ENCODE assay signal across 1 cellular context in the genomic region with DNA sequence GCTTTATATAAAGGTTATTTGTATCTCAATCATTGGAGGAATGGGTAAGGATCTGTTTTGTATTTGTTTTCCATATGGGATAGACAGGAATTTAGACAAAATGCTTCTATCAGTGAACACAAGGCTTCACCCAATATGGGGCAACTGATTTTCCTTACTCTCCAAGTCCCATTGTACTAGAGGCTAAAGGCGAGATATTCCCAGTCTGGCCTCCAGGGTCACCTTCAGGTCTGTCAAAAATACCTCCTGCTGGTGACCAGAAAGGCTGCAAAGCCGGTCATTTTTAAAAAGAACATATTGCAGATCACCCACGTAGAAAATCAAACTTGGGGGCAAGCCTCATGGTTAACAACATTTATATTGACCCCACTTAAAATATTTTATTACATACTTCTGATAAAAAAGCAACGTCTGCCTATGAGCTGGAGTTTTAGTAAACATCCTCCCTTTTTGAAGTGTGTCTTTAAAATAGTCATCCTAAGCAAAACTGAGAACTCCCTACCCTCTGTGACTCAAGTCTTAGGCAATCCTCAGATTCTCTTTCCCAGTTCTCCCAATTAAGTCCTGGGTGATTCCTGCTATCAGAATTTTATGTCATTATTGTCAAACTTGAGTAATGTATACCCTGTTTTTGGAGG.
TF ChIP-seq lines count a peak whose summit lies in the region.

No MANE protein-coding gene starts in this region.

TF ChIP-seq in H1, 55 proteins besides CTCF, POLR2A, EP300 and RAD21:
- TF ChIP-seq SP4 (IDR thresholded peaks at IDR 0.05; ENCODE audit: low read length) (no peak), RBBP5 (IDR thresholded peaks at IDR 0.05; ENCODE audit: borderline replicate concordance, low read depth, low read length) (no peak)
- TF ChIP-seq, protein P1, sequence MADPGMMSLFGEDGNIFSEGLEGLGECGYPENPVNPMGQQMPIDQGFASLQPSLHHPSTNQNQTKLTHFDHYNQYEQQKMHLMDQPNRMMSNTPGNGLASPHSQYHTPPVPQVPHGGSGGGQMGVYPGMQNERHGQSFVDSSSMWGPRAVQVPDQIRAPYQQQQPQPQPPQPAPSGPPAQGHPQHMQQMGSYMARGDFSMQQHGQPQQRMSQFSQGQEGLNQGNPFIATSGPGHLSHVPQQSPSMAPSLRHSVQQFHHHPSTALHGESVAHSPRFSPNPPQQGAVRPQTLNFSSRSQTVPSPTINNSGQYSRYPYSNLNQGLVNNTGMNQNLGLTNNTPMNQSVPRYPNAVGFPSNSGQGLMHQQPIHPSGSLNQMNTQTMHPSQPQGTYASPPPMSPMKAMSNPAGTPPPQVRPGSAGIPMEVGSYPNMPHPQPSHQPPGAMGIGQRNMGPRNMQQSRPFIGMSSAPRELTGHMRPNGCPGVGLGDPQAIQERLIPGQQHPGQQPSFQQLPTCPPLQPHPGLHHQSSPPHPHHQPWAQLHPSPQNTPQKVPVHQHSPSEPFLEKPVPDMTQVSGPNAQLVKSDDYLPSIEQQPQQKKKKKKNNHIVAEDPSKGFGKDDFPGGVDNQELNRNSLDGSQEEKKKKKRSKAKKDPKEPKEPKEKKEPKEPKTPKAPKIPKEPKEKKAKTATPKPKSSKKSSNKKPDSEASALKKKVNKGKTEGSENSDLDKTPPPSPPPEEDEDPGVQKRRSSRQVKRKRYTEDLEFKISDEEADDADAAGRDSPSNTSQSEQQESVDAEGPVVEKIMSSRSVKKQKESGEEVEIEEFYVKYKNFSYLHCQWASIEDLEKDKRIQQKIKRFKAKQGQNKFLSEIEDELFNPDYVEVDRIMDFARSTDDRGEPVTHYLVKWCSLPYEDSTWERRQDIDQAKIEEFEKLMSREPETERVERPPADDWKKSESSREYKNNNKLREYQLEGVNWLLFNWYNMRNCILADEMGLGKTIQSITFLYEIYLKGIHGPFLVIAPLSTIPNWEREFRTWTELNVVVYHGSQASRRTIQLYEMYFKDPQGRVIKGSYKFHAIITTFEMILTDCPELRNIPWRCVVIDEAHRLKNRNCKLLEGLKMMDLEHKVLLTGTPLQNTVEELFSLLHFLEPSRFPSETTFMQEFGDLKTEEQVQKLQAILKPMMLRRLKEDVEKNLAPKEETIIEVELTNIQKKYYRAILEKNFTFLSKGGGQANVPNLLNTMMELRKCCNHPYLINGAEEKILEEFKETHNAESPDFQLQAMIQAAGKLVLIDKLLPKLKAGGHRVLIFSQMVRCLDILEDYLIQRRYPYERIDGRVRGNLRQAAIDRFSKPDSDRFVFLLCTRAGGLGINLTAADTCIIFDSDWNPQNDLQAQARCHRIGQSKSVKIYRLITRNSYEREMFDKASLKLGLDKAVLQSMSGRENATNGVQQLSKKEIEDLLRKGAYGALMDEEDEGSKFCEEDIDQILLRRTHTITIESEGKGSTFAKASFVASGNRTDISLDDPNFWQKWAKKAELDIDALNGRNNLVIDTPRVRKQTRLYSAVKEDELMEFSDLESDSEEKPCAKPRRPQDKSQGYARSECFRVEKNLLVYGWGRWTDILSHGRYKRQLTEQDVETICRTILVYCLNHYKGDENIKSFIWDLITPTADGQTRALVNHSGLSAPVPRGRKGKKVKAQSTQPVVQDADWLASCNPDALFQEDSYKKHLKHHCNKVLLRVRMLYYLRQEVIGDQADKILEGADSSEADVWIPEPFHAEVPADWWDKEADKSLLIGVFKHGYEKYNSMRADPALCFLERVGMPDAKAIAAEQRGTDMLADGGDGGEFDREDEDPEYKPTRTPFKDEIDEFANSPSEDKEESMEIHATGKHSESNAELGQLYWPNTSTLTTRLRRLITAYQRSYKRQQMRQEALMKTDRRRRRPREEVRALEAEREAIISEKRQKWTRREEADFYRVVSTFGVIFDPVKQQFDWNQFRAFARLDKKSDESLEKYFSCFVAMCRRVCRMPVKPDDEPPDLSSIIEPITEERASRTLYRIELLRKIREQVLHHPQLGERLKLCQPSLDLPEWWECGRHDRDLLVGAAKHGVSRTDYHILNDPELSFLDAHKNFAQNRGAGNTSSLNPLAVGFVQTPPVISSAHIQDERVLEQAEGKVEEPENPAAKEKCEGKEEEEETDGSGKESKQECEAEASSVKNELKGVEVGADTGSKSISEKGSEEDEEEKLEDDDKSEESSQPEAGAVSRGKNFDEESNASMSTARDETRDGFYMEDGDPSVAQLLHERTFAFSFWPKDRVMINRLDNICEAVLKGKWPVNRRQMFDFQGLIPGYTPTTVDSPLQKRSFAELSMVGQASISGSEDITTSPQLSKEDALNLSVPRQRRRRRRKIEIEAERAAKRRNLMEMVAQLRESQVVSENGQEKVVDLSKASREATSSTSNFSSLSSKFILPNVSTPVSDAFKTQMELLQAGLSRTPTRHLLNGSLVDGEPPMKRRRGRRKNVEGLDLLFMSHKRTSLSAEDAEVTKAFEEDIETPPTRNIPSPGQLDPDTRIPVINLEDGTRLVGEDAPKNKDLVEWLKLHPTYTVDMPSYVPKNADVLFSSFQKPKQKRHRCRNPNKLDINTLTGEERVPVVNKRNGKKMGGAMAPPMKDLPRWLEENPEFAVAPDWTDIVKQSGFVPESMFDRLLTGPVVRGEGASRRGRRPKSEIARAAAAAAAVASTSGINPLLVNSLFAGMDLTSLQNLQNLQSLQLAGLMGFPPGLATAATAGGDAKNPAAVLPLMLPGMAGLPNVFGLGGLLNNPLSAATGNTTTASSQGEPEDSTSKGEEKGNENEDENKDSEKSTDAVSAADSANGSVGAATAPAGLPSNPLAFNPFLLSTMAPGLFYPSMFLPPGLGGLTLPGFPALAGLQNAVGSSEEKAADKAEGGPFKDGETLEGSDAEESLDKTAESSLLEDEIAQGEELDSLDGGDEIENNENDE (IDR thresholded peaks at IDR 0.05; ENCODE audit: insufficient replicate concordance, low read length), result no peak
